ENCODE assay signal across 12 cellular contexts in the genomic region with DNA sequence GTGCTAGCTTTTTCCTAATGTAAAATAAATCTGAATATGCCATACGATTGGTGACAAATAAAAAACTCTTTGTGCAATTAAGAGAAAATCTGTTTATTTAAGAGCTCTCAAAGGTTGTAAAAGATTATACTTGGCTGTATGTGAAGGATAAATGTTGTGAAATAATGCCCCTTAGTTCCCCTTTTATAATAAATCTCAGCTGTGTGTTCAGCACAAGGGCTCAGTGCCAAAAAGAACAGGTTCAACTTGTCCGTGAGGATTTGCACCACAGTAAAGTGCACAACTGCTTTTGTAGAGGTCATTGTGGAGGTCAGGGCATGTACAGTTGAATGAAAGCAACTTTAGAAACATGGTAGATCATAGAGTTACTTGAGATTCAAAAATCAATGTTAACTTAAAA.
A peak's percentile ranks its signal among the peaks of the same experiment; 100 is the strongest.
DNase-seq lines count a peak whose midpoint lies in the region; ATAC-seq and TF ChIP-seq lines count a peak whose summit lies in the region.
"Had no signal": no experiment of that assay in that cellular context is flagged by ENCODE, and none has a peak within 500 bp of the region (broad histone marks: within the 10 kb centered on the region; RNA-seq: fewer than 3 reads in every experiment).

No MANE protein-coding gene starts in this region.

- H3K4me1 Mint-ChIP-seq in nephron: peaks cover 45% of the 10 kb centered on the region

- peaks cover 18% of the 10 kb centered on the region for H3K36me3 Mint-ChIP-seq in nephron (ENCODE audit: low read depth)
- H3K36me3 Mint-ChIP-seq: natural killer cell had no signal

- peak overlapping the region; percentile 21 to 88 (median 47) for H3K27ac Mint-ChIP-seq in nephron
- H3K27ac Mint-ChIP-seq: natural killer cell had no signal

- no peak for ATAC-seq in GM21723 (IDR thresholded peaks at IDR 0.05; ENCODE audit: unreplicated experiment)
- ATAC-seq: natural killer cell had no signal

- no peak overlapping the region for H3K4me3 ChIP-seq in choroid plexus epithelial cell (ENCODE audit: low read depth, low read length)

- peak overlapping the region in 1 of 3 experiments; percentile 65 for H3K4me3 Mint-ChIP-seq in nephron
- H3K4me3 Mint-ChIP-seq: natural killer cell had no signal

- peaks cover 7% of the 10 kb centered on the region for H3K9me3 Mint-ChIP-seq in nephron
- H3K9me3 Mint-ChIP-seq: natural killer cell had no signal

- TF ChIP-seq CTCF in choroid plexus epithelial cell (conservative IDR thresholded peaks at IDR 0.05; ENCODE audit: low read depth, low read length) (no peak), nephron (IDR thresholded peaks at IDR 0.05; ENCODE audit: unreplicated experiment in 3 of 3) (no peak)

- no peaks in the 10 kb centered on the region for H3K27me3 Mint-ChIP-seq in nephron (ENCODE audit: low read depth)

- DNase-seq in COR-L47 (lab: John Stamatoyannopoulos, UW) (peak; percentile 38), NCI-H1417 (lab: John Stamatoyannopoulos, UW) (peak in 2 of 3 experiments; percentile 23 to 80), choroid plexus epithelial cell (ENCODE audit: low read depth) (peak; percentile 69), middle frontal gyrus (ENCODE audit: extremely low spot score, low spot score) (no peak), AG08396 (ENCODE audit: low spot score) (no peak)
- DNase-seq in stimulated activated CD4-positive, alpha-beta T cell treated with anti-CD3 and anti-CD28 coated beads, Interleukin-4, amount 100 ng/mL, for 24 hours: no peak
- DNase-seq: activated gamma-delta T cell, C1 segment of cervical spinal cord, erythroblast, natural killer cell had no signal

Comparison
In these comparisons a context has a peak if more than half of its experiments do, and no peak if none do; other contexts are left out.
1. DNase-seq: peak in COR-L47 (single experiment), NCI-H1417 (2 of 3) and choroid plexus epithelial cell (single experiment); none in middle frontal gyrus (single experiment), stimulated activated CD4-positive, alpha-beta T cell treated with anti-CD3 and anti-CD28 coated beads, Interleukin-4, amount 100 ng/mL, for 24 hours (single experiment) and AG08396 (single experiment).